ENCODE assay signal across 25 cellular contexts in the genomic region with DNA sequence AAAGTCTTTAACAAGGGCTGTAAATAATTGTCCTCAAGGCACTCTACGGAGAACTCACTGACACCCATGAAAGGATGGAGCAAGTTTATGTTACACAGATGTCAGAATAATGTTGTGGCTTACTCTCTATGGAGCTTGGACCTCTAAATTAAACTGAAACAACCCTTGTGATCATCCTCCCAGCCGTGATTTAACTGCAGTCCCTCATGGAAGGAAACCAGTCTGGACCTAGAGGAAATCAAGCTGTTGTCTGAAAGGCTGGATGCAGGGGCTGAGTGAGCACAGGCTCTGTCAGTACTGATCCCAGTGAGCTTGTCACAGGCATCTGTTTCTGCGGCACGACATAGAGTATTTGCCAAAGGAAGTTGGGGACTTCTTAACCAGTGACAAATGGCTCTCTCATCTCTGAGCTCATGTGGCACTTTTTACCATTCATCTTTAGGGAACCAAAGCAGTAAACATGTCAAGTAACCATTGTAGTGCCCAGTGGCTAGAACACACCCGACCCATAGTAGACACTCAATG.
"Had no signal": no experiment of that assay in that cellular context is flagged by ENCODE, and none has a peak within 500 bp of the region (broad histone marks: within the 10 kb centered on the region; RNA-seq: fewer than 3 reads in every experiment).

No MANE protein-coding gene starts in this region.

- H3K27me3 Mint-ChIP-seq: activated naive CD4-positive, alpha-beta T cell treated with anti-CD3 and anti-CD28 coated beads, Interleukin-2, amount 50 U/mL, for 24 hours; brain; natural killer cell treated with Interleukin-12 subunit alpha and Interleukin-12 subunit beta and Interleukin-15 and Interleukin-18, amount 100 ng/mL, for 72 hours; stimulated activated naive B cell treated with anti-CD40 and anti-IgM and Interleukin-4, amounts not matched to agents 10 μg/mL and 1 μg/mL and 100 μg/mL, for 72 hours had no signal

- ATAC-seq: activated CD4-positive, CD25-positive, alpha-beta regulatory T cell treated with anti-CD3 and anti-CD28 coated beads, Interleukin-2, amount 50 U/mL, for 24 hours; activated CD8-positive, alpha-beta T cell treated with anti-CD3 and anti-CD28 coated beads, Interleukin-2, amount 10 ng/mL, durations not matched to agents 7 days and 5 days; esophagus mucosa; left colon; lower lobe of right lung; natural killer cell treated with Interleukin-12 subunit alpha and Interleukin-12 subunit beta and Interleukin-15 and Interleukin-18, amount 100 ng/mL, for 72 hours; pancreas; right lobe of liver; stimulated activated naive B cell treated with anti-CD40 and anti-IgM and Interleukin-4, amounts not matched to agents 10 μg/mL and 1 μg/mL and 100 μg/mL, for 72 hours had no signal

- H3K36me3 ChIP-seq: lower lobe of right lung, pancreas, right lobe of liver had no signal

- H3K4me1 Mint-ChIP-seq: brain had no signal

- FAIRE-seq: endothelial cell of umbilical vein, frontal cortex, pancreas had no signal

- H3K36me3 Mint-ChIP-seq: activated naive CD4-positive, alpha-beta T cell treated with anti-CD3 and anti-CD28 coated beads, Interleukin-2, amount 50 U/mL, for 24 hours; brain; mesothelial cell of epicardium; natural killer cell treated with Interleukin-12 subunit alpha and Interleukin-12 subunit beta and Interleukin-15 and Interleukin-18, amount 100 ng/mL, for 72 hours had no signal

- H3K9me3 Mint-ChIP-seq: activated naive CD4-positive, alpha-beta T cell treated with anti-CD3 and anti-CD28 coated beads, Interleukin-2, amount 50 U/mL, for 24 hours; brain; mesothelial cell of epicardium; natural killer cell treated with Interleukin-12 subunit alpha and Interleukin-12 subunit beta and Interleukin-15 and Interleukin-18, amount 100 ng/mL, for 72 hours; T-helper 1 cell treated with Interleukin-12 subunit alpha and Interleukin-12 subunit beta and Interleukin-4 antibody, amounts not matched to agents 30 μg/mL and 1 μg/mL, for 36 hours had no signal

- H3K27me3 ChIP-seq: pancreas, right lobe of liver, testis had no signal

- H3K4me1 ChIP-seq: lower lobe of right lung, right lobe of liver, testis had no signal

- H3K4me3 Mint-ChIP-seq: activated CD8-positive, alpha-beta T cell treated with anti-CD3 and anti-CD28 coated beads, Interleukin-2, amount 10 ng/mL, durations not matched to agents 7 days and 5 days; activated naive CD4-positive, alpha-beta T cell treated with anti-CD3 and anti-CD28 coated beads, Interleukin-2, amount 50 U/mL, for 24 hours; brain; mesothelial cell of epicardium; natural killer cell treated with Interleukin-12 subunit alpha and Interleukin-12 subunit beta and Interleukin-15 and Interleukin-18, amount 100 ng/mL, for 72 hours; stimulated activated naive B cell treated with anti-CD40 and anti-IgM and Interleukin-4, amounts not matched to agents 10 μg/mL and 1 μg/mL and 100 μg/mL, for 72 hours; T-helper 1 cell treated with Interleukin-12 subunit alpha and Interleukin-12 subunit beta and Interleukin-4 antibody, amounts not matched to agents 30 μg/mL and 1 μg/mL, for 36 hours had no signal

- H3K9me3 ChIP-seq: lower lobe of right lung, pancreas, right lobe of liver, testis had no signal

- DNase-seq: activated CD4-positive, alpha-beta T cell treated with anti-CD3 and anti-CD28 coated beads, Interleukin-2, amount 50 U/mL, for 1 hour; activated CD8-positive, alpha-beta T cell treated with anti-CD3 and anti-CD28 coated beads, Interleukin-2, amount 10 ng/mL, durations not matched to agents 7 days and 5 days; activated gamma-delta T cell treated with Interleukin-2 at 50 U/mL for 16 hours; activated T-cell treated with anti-CD3 and anti-CD28 coated beads, Interleukin-2, amount 50 U/mL, for 1 hour; aorta; dermis blood vessel endothelial cell; effector CD8-positive, alpha-beta T cell; left colon; lower lobe of right lung; pancreas; right lobe of liver; stimulated activated CD4-positive, alpha-beta T cell treated with anti-CD3 and anti-CD28 coated beads, Interleukin-2, amount 100 ng/mL, for 48 hours; stimulated activated CD8-positive, alpha-beta memory T cell treated with anti-CD3 and anti-CD28 coated beads, Interleukin-4, amount 100 ng/mL, for 48 hours; stimulated activated naive B cell treated with anti-CD40 and anti-IgM and Interleukin-4, amounts not matched to agents 10 μg/mL and 1 μg/mL and 100 μg/mL, for 72 hours; testis; trophoblast cell had no signal

- H3K4me3 ChIP-seq: lower lobe of right lung, pancreas, right lobe of liver, testis had no signal

- H3K27ac ChIP-seq: lower lobe of right lung, pancreas, right lobe of liver, testis had no signal

- H3K27ac Mint-ChIP-seq: activated CD8-positive, alpha-beta T cell treated with anti-CD3 and anti-CD28 coated beads, Interleukin-2, amount 10 ng/mL, durations not matched to agents 7 days and 5 days; activated naive CD4-positive, alpha-beta T cell treated with anti-CD3 and anti-CD28 coated beads, Interleukin-2, amount 50 U/mL, for 24 hours; brain; mesothelial cell of epicardium; natural killer cell treated with Interleukin-12 subunit alpha and Interleukin-12 subunit beta and Interleukin-15 and Interleukin-18, amount 100 ng/mL, for 72 hours; stimulated activated naive B cell treated with anti-CD40 and anti-IgM and Interleukin-4, amounts not matched to agents 10 μg/mL and 1 μg/mL and 100 μg/mL, for 72 hours; T-helper 1 cell treated with Interleukin-12 subunit alpha and Interleukin-12 subunit beta and Interleukin-4 antibody, amounts not matched to agents 30 μg/mL and 1 μg/mL, for 36 hours had no signal
